8 cellular contexts compared by ENCODE assay signal in genomic region chr17:5418858-5419355, GRCh38. TPM values are rescaled to one million over a fixed set of nuclear protein-coding genes. Genes with fewer than 3 reads are reported as not detected.
DNase-seq lines count a peak whose midpoint lies in the region; ATAC-seq and TF ChIP-seq lines count a peak whose summit lies in the region.

No MANE protein-coding gene starts in this region.

- peak overlapping the region; percentile 97 for H3K4me3 Mint-ChIP-seq in osteocyte (ENCODE audit: unreplicated experiment)

- WGBS in tibial nerve, 2 donors = 0 to 1% methylated on average over 26 of the region's 26 CpGs

- no peaks in the 10 kb centered on the region for H3K9me3 ChIP-seq in HCT116 (ENCODE audit: control insufficient read depth in 1 of 2, insufficient read depth in 1 of 2, low read depth in 1 of 2, low read length in 2 of 2)
- no peaks in the 10 kb centered on the region for H3K9me3 ChIP-seq in fibroblast of lung (ENCODE audit: control insufficient read depth, insufficient read depth, low read depth, low read length)
- H3K9me3 ChIP-seq in tibial nerve = no peaks in the 10 kb centered on the region

- no peak for TF ChIP-seq CTCF in HCT116 (IDR thresholded peaks at IDR 0.05 in 2 of 3, conservative IDR thresholded peaks at IDR 0.05 in 1 of 3; ENCODE audit: borderline replicate concordance in 1 of 3, insufficient read depth in 1 of 3, low read depth in 2 of 3, low read length in 2 of 3)
- no peak for TF ChIP-seq CTCF in fibroblast of lung (conservative IDR thresholded peaks at IDR 0.05 in 1 of 2, IDR thresholded peaks at IDR 0.05 in 1 of 2; ENCODE audit: low read depth in 1 of 2, low read length in 2 of 2)
- no peak for TF ChIP-seq CTCF in osteocyte (IDR thresholded peaks at IDR 0.05)
- TF ChIP-seq CTCF in tibial nerve (IDR thresholded peaks at IDR 0.05) = no peak

- intact Hi-C loops in HCT116 (cut with micrococcal nuclease) = no loop called here

- no peak overlapping the region for H2AFZ ChIP-seq in HCT116 (ENCODE audit: low read depth, low read length, poor library complexity, severe bottlenecking)
- H2AFZ ChIP-seq in fibroblast of lung (ENCODE audit: low read length) = peak overlapping the region; percentile 93

- H3K4me1 Mint-ChIP-seq in osteocyte (ENCODE audit: unreplicated experiment) = peaks cover 29% of the 10 kb centered on the region

- no peaks in the 10 kb centered on the region for H3K9me3 Mint-ChIP-seq in osteocyte (ENCODE audit: unreplicated experiment)

- peaks cover 89% of the 10 kb centered on the region for H3K79me2 ChIP-seq in HCT116 (ENCODE audit: insufficient read depth, low read length)
- H3K79me2 ChIP-seq in fibroblast of lung (ENCODE audit: control insufficient read depth, insufficient read depth, low read length) = peaks cover 36% of the 10 kb centered on the region

- TF ChIP-seq EP300 in tibial nerve (IDR thresholded peaks at IDR 0.05) = no peak

- TSS peak; percentile 77 for BruUV-seq in HCT116 (replicated peaks; lab: Mats Ljungman, UMichigan)

- peak overlapping the region; percentile 93 for H3K27ac Mint-ChIP-seq in osteocyte (ENCODE audit: unreplicated experiment)

- H3K4me2 ChIP-seq in HCT116 (ENCODE audit: low read length) (peak overlapping the region; percentile 96), fibroblast of lung (ENCODE audit: extremely low read depth, insufficient read depth, low read length) (peak overlapping the region; percentile 89)

- H3K27me3 ChIP-seq in HCT116 (ENCODE audit: insufficient read depth, low read length) = no peaks in the 10 kb centered on the region
- no peaks in the 10 kb centered on the region for H3K27me3 ChIP-seq in fibroblast of lung (ENCODE audit: control insufficient read depth, insufficient read depth, low read length)
- H3K27me3 ChIP-seq in tibial nerve = no peaks in the 10 kb centered on the region

- TF ChIP-seq POLR2A in HCT116 (IDR thresholded peaks at IDR 0.05; ENCODE audit: borderline replicate concordance, extremely low read depth, insufficient read depth, insufficient read length) (no peak), tibial nerve (IDR thresholded peaks at IDR 0.05) (no peak)

- H3K36me3 ChIP-seq in HCT116 (ENCODE audit: control insufficient read depth in 1 of 2, insufficient read depth in 2 of 2, low read length in 2 of 2) (peaks cover 30 to 38% of the 10 kb centered on the region in 2 experiments; a peak in 3 of 4 replicates), fibroblast of lung (ENCODE audit: control insufficient read depth, insufficient read depth, low read length) (peaks cover 2% of the 10 kb centered on the region), tibial nerve (peaks cover 0 to 46% (median 0%) of the 10 kb centered on the region in 3 donors)

- H3K4me3 ChIP-seq in GM08714 (ENCODE audit: low read length) (peak overlapping the region; percentile 94), HCT116 (replicated peaks in 1 of 2; ENCODE audit: low read depth in 1 of 2, low read length in 2 of 2) (peak overlapping the region; percentile 85 to 98), fibroblast of lung (replicated peaks in 1 of 4; ENCODE audit: control extremely low read depth in 1 of 4, insufficient read depth in 1 of 4, low read depth in 3 of 4, low read length in 4 of 4) (peak overlapping the region; percentile 77 to 89 (median 82)), tibial nerve (peak overlapping the region; percentile 78 to 97 (median 90))

- no peaks in the 10 kb centered on the region for H4K20me1 ChIP-seq in HCT116 (ENCODE audit: insufficient read depth)
- H4K20me1 ChIP-seq in fibroblast of lung (ENCODE audit: control insufficient read depth, extremely low read depth, insufficient read depth, low read length) = no peaks in the 10 kb centered on the region

- peak; percentile 2 for ATAC-seq in HCT116

- H3K4me1 ChIP-seq in HCT116 (ENCODE audit: control insufficient read depth in 1 of 2, insufficient read depth in 2 of 2, low read length in 2 of 2) (peaks cover 24 to 38% of the 10 kb centered on the region in 2 experiments), fibroblast of lung (ENCODE audit: control insufficient read depth, extremely low read depth, insufficient read depth, low read length) (peaks cover 8% of the 10 kb centered on the region), tibial nerve (peaks cover 0 to 46% (median 26%) of the 10 kb centered on the region in 4 donors)

- peaks cover 18% of the 10 kb centered on the region for H3K36me3 Mint-ChIP-seq in osteocyte (ENCODE audit: unreplicated experiment)

- no peak for TF ChIP-seq RAD21 in HCT116 (IDR thresholded peaks at IDR 0.05; ENCODE audit: low read depth)

- no peak for DNase-seq in HCT116 (ENCODE audit: low read depth, low spot score)
- DNase-seq in NCI-H2227 (lab: John Stamatoyannopoulos, UW; ENCODE audit: unreplicated experiment) = peak; percentile 43
- peak; percentile 44 for DNase-seq in activated T-cell treated with anti-CD3 and anti-CD28 coated beads for 4 hours
- DNase-seq in fibroblast of lung (ENCODE audit: low read depth in 2 of 2) = peak; percentile 41 to 52
- no peak for DNase-seq in osteocyte (ENCODE audit: extremely low spot score, unreplicated experiment)
- DNase-seq in tibial nerve (ENCODE audit: low spot score in 2 of 2) = peak in 1 of 2 donors; percentile 11
- DNase-seq in NCI-H524 treated with DMSO at 0.1 percent for 48 hours (lab: John Stamatoyannopoulos, UW) = no peak

- POLR2A ChIA-PET in HCT116 (lab: Charles Lee) = interaction anchor here (0.8 to 1.3 kb wide), 10 partner anchors 8 to 227 kb away, joined by 3 to 7 read pairs (median 4); partner anchors contain the start of genes C1QBP, DHX33 and ZNF594

- H3K9ac ChIP-seq in HCT116 (ENCODE audit: low read length) (peak overlapping the region; percentile 98), fibroblast of lung (ENCODE audit: insufficient read depth, low read length) (peak overlapping the region; percentile 81)

- H3K9me2 ChIP-seq in HCT116 (ENCODE audit: insufficient read depth) = no peaks in the 10 kb centered on the region

- RAD21 ChIA-PET in HCT116 (lab: Charles Lee; ENCODE audit: low non-redundant PET in 1 of 2, low total read pairs in 2 of 2, uncharacterized antibody in 2 of 2, unreplicated experiment in 2 of 2) = no interaction called here

- CTCF ChIA-PET in HCT116 (lab: Charles Lee) = interaction anchor here (0.8 to 1.6 kb wide), 2 partner anchors 12 to 20 kb away, joined by 6 to 12 read pairs; partner anchors contain the start of gene C1QBP

- H3K27ac ChIP-seq in HCT116 (ENCODE audit: low read depth, low read length) (peak overlapping the region; percentile 80), fibroblast of lung (ENCODE audit: insufficient read depth, low read length) (peak overlapping the region; percentile 88), tibial nerve (peak overlapping the region; percentile 49 to 96 (median 90))

- no peaks in the 10 kb centered on the region for H3K27me3 Mint-ChIP-seq in osteocyte (ENCODE audit: unreplicated experiment)

TF ChIP-seq in HCT116, 20 proteins besides CTCF, POLR2A, EP300 and RAD21:
- no peak for TF ChIP-seq CBX3 (IDR thresholded peaks at IDR 0.05; ENCODE audit: low read depth)
- no peak for TF ChIP-seq ELF1 (IDR thresholded peaks at IDR 0.05; ENCODE audit: borderline replicate concordance, low read depth)
- TF ChIP-seq YY1 (IDR thresholded peaks at IDR 0.05; ENCODE audit: extremely low read depth, insufficient replicate concordance, low read depth, low read length) = no peak
- TF ChIP-seq EGR1 (IDR thresholded peaks at IDR 0.05; ENCODE audit: low read depth) = peak; percentile 87

RNA-seq across cellular contexts. Expression of gene NUP88, which starts 0.6 kb away (rescaled TPM):
- total RNA-seq in HCT116 (2021; ENCODE audit: unreplicated experiment) (93.2 TPM), fibroblast of lung (61.1 and 79.6 TPM in 2 replicates), osteocyte (45.7 and 50.8 TPM in 2 replicates), tibial nerve (10 to 100 TPM; 56.2 to 91.5 (median 75.2) TPM)
- polyA plus RNA-seq in HCT116 (2012) = 133 and 135 TPM in 2 replicates
- 41.8 and 61.5 TPM in 2 replicates for polyA plus RNA-seq in fibroblast of lung
- polyA plus RNA-seq in fibroblast of lung (2012) = 38.2 and 54.8 TPM in 2 replicates
- 31.6 and 61.1 TPM in 2 replicates for polyA minus RNA-seq in fibroblast of lung (ENCODE audit: low replicate concordance)

RNA-seq across cellular contexts. Expression of gene RPAIN, which starts 1.1 kb away (rescaled TPM):
- total RNA-seq in HCT116 (2021; ENCODE audit: unreplicated experiment) (67.9 TPM), fibroblast of lung (49.1 and 53.3 TPM in 2 replicates), osteocyte (58.2 and 58.6 TPM in 2 replicates), tibial nerve (10 to 100 TPM; 36.3 to 79.3 (median 65.2) TPM)
- 61.0 and 61.5 TPM in 2 replicates for polyA plus RNA-seq in HCT116 (2012)
- polyA plus RNA-seq in fibroblast of lung = 21.4 and 24.5 TPM in 2 replicates
- polyA plus RNA-seq in fibroblast of lung (2012) = 22.0 and 22.1 TPM in 2 replicates
- 3.0 and 8.5 TPM in 2 replicates for polyA minus RNA-seq in fibroblast of lung (ENCODE audit: low replicate concordance)

RNA-seq across cellular contexts. Expression of gene C1QBP, which starts 20.0 kb away (rescaled TPM):
- total RNA-seq in HCT116 (2021; ENCODE audit: unreplicated experiment) (524 TPM), fibroblast of lung (136 and 144 TPM in 2 replicates), osteocyte (83.8 and 86.3 TPM in 2 replicates), tibial nerve (100 to 1,000 TPM in 1 of 4 donors, 10 to 100 TPM in 3; 62.7 to 103 (median 83.7) TPM)
- 382 and 467 TPM in 2 replicates for polyA plus RNA-seq in HCT116 (2012)
- 187 and 365 TPM in 2 replicates for polyA plus RNA-seq in fibroblast of lung
- polyA plus RNA-seq in fibroblast of lung (2012) = 120 and 239 TPM in 2 replicates
- 21.1 and 25.4 TPM in 2 replicates for polyA minus RNA-seq in fibroblast of lung (ENCODE audit: low replicate concordance)

RNA-seq across cellular contexts. Expression of gene DHX33, which starts 49.9 kb away (rescaled TPM):
- total RNA-seq in HCT116 (2021; ENCODE audit: unreplicated experiment) (36.4 TPM), fibroblast of lung (8.0 and 9.7 TPM in 2 replicates), osteocyte (17.5 and 18.9 TPM in 2 replicates), tibial nerve (10 to 100 TPM; 12.6 to 20.1 (median 13.4) TPM)
- polyA plus RNA-seq in HCT116 (2012) = 18.4 and 19.8 TPM in 2 replicates
- polyA plus RNA-seq in fibroblast of lung = 12.1 and 20.0 TPM in 2 replicates
- polyA plus RNA-seq in fibroblast of lung (2012) = 10.3 and 15.0 TPM in 2 replicates
- 16.6 and 33.3 TPM in 2 replicates for polyA minus RNA-seq in fibroblast of lung (ENCODE audit: low replicate concordance)

Comparison
In these comparisons a context has a peak if more than half of its experiments do, and no peak if none do; other contexts are left out.
1. DNase-seq: peak in NCI-H2227 (single experiment), activated T-cell treated with anti-CD3 and anti-CD28 coated beads for 4 hours (single experiment) and fibroblast of lung (2 of 2); none in HCT116 (single experiment), osteocyte (single experiment) and NCI-H524 treated with DMSO at 0.1 percent for 48 hours (single experiment).
2. Peak in every context shown above with its lines, with median percentiles within 50 percentile points of each other: H3K4me3 ChIP-seq and H3K27ac ChIP-seq.